In genomic region chr6:106097368-106098231, GRCh38 we compare ENCODE assay signal across 8 cellular contexts. TPM values are rescaled to one million over a fixed set of nuclear protein-coding genes. Genes with fewer than 3 reads are reported as not detected.
A peak's percentile ranks its signal among the peaks of the same experiment; 100 is the strongest.
DNase-seq lines count a peak whose midpoint lies in the region; ATAC-seq and TF ChIP-seq lines count a peak whose summit lies in the region.

No MANE protein-coding gene starts in this region.

- H3K36me3 Mint-ChIP-seq in brain, result no peaks in the 10 kb centered on the region

- in situ Hi-C loops in ACHN (cut with HindIII; ENCODE audit: low pct_ligation_motif_present, low pct_unique_long_range_greater_than_20kb, low sequenced_read_pairs), result no loop called here

- peaks cover 40% of the 10 kb centered on the region for H3K27me3 Mint-ChIP-seq in brain

- ATAC-seq in GM18873 (IDR thresholded peaks at IDR 0.05; ENCODE audit: low FRiP score, unreplicated experiment) (peak; percentile 34), HG03103 (IDR thresholded peaks at IDR 0.05; ENCODE audit: low read depth, unreplicated experiment) (peak; percentile 42), SK-N-SH treated with all-trans-retinoic acid at 6 μM for 48 hours (peak; percentile 54), left colon (peak; percentile 60)

- H3K27ac Mint-ChIP-seq in brain, result peak overlapping the region in 4 of 5 experiments; percentile 81 to 93 (median 84)

- peaks cover 27% of the 10 kb centered on the region for H3K4me1 Mint-ChIP-seq in brain

- H3K4me3 Mint-ChIP-seq in brain, result peak overlapping the region in 4 of 5 experiments; percentile 62 to 84 (median 72)

- peak; percentile 29 for DNase-seq in ACHN
- no peak for DNase-seq in left colon
- peak; percentile 51 for DNase-seq in superior temporal gyrus (ENCODE audit: extremely low spot score)
- no peak for DNase-seq in NCI-H2171 treated with DMSO at 0.1 percent for 48 hours (lab: John Stamatoyannopoulos, UW)

- intact Hi-C loops in left colon (cut with DNase I, micrococcal nuclease), result no loop called here

- H3K9me3 Mint-ChIP-seq in brain, result no peaks in the 10 kb centered on the region

- TF ChIP-seq CTCF in brain (conservative IDR thresholded peaks at IDR 0.05), result no peak

TF ChIP-seq in SK-N-SH treated with all-trans-retinoic acid at 6 μM for 48 hours, 23 proteins besides CTCF, POLR2A, EP300 and RAD21:
- TF ChIP-seq RARB (CRISPR knock-in tag; IDR thresholded peaks at IDR 0.05) (no peak), CSRNP3 (CRISPR knock-in tag; IDR thresholded peaks at IDR 0.05) (no peak), ZNF70 (CRISPR knock-in tag; IDR thresholded peaks at IDR 0.05) (no peak), SNAI2 (CRISPR knock-in tag; IDR thresholded peaks at IDR 0.05) (no peak), ZFP30 (CRISPR knock-in tag; IDR thresholded peaks at IDR 0.05) (no peak), POU6F1 (CRISPR knock-in tag; IDR thresholded peaks at IDR 0.05; ENCODE audit: borderline replicate concordance, low read depth) (no peak), TOX (CRISPR knock-in tag; IDR thresholded peaks at IDR 0.05; ENCODE audit: borderline replicate concordance) (no peak), PPARA (CRISPR knock-in tag; IDR thresholded peaks at IDR 0.05; ENCODE audit: borderline replicate concordance) (no peak), BACH2 (CRISPR knock-in tag; IDR thresholded peaks at IDR 0.05; ENCODE audit: borderline replicate concordance) (no peak), ARNTL (CRISPR knock-in tag; IDR thresholded peaks at IDR 0.05; ENCODE audit: borderline replicate concordance, low read depth) (no peak), CREB5 (CRISPR knock-in tag; IDR thresholded peaks at IDR 0.05; ENCODE audit: low read depth) (no peak), CSDC2 (CRISPR knock-in tag; IDR thresholded peaks at IDR 0.05) (no peak), PATZ1 (CRISPR knock-in tag; IDR thresholded peaks at IDR 0.05; ENCODE audit: borderline replicate concordance) (no peak), TSHZ2 (CRISPR knock-in tag; IDR thresholded peaks at IDR 0.05) (no peak), OSR1 (CRISPR knock-in tag; IDR thresholded peaks at IDR 0.05) (no peak)
TF ChIP-seq in SK-N-SH treated with all-trans-retinoic acid at 6 μM for 48 hours: peak in this region for 0.

RNA-seq across cellular contexts. Expression of gene PRDM1, which starts 11.5 kb away (rescaled TPM):
- polyA plus RNA-seq in brain (ENCODE audit: insufficient read depth, low read depth, low replicate concordance), result 0.64 TPM
- total RNA-seq in left colon, result 10 to 100 TPM; 16.6 to 25.9 TPM

Comparison
In these comparisons a context has a peak if more than half of its experiments do, and no peak if none do; other contexts are left out.
1. DNase-seq: peak in ACHN (single experiment) and superior temporal gyrus (single experiment); none in left colon (0 of 2) and NCI-H2171 treated with DMSO at 0.1 percent for 48 hours (single experiment).
2. Peak in every context shown above with its lines, with median percentiles within 50 percentile points of each other: ATAC-seq.